Comparison of ENCODE assay signal across 9 cellular contexts in genomic region chr2:70766357-70767093, GRCh38. TPM values are rescaled to one million over a fixed set of nuclear protein-coding genes. Genes with fewer than 3 reads are reported as not detected.
DNase-seq lines count a peak whose midpoint lies in the region; ATAC-seq and TF ChIP-seq lines count a peak whose summit lies in the region.
"Had no signal": no experiment of that assay in that cellular context is flagged by ENCODE, and none has a peak within 500 bp of the region (broad histone marks: within the 10 kb centered on the region; RNA-seq: fewer than 3 reads in every experiment).

No MANE protein-coding gene starts in this region.

- DNase-seq in SK-N-SH = no peak
- no peak for DNase-seq in NT2/D1 (ENCODE audit: low read depth, low spot score)
- no peak for DNase-seq in epithelial cell of proximal tubule (ENCODE audit: low read depth)
- DNase-seq in sigmoid colon = no peak
- DNase-seq in stimulated activated CD4-positive, alpha-beta T cell treated with anti-CD3 and anti-CD28 coated beads, Interleukin-2, amount 100 ng/mL, for 24 hours = no peak
- DNase-seq in left colon = no peak
- DNase-seq in activated CD4-positive, alpha-beta T cell treated with anti-CD3 and anti-CD28 coated beads, Interleukin-2, amount 50 U/mL, for 1 hour = no peak

- no peaks in the 10 kb centered on the region for H3K79me2 ChIP-seq in SK-N-SH (ENCODE audit: insufficient read depth)

- 42% methylated on average over 7 of the region's 7 CpGs for WGBS in SK-N-SH (ENCODE audit: low lambda C conversion rate)
- whole genome bisulfite sequencing in sigmoid colon, 2 donors = 10 to 11% methylated on average over 7 of the region's 7 CpGs

- POLR2A ChIA-PET in SK-N-SH (lab: Yijun Ruan, JAX) = no interaction called here

- H3K4me3 ChIP-seq in SK-N-SH (ENCODE audit: low read depth in 2 of 2, low read length in 1 of 2) (peak overlapping the region in 1 of 2 experiments; percentile 50; a peak in 2 of 4 replicates), NT2/D1 (ENCODE audit: insufficient read length, low read depth) (peak overlapping the region; percentile 76), epithelial cell of proximal tubule (ENCODE audit: low read depth, low read length) (peak overlapping the region; percentile 44), sigmoid colon (peak overlapping the region in 3 of 4 donors; percentile 32 to 43 (median 42))

- peaks cover 25% of the 10 kb centered on the region for H3K27me3 ChIP-seq in SK-N-SH (ENCODE audit: insufficient read depth)
- H3K27me3 ChIP-seq in NT2/D1 (ENCODE audit: insufficient read depth, insufficient read length) = no peaks in the 10 kb centered on the region
- H3K27me3 ChIP-seq in sigmoid colon = peaks cover 13 to 62% (median 44%) of the 10 kb centered on the region in 3 donors

- H3K36me3 ChIP-seq in SK-N-SH (replicated peaks in 1 of 2; ENCODE audit: control insufficient read depth in 1 of 2, insufficient read depth in 2 of 2, low read length in 1 of 2) (no peaks in the 10 kb centered on the region), NT2/D1 (ENCODE audit: insufficient read depth, insufficient read length, low read length) (no peaks in the 10 kb centered on the region), sigmoid colon (no peaks in the 10 kb centered on the region)
- H3K36me3 ChIP-seq: Peyer's patch had no signal

- no peaks in the 10 kb centered on the region for H4K20me1 ChIP-seq in SK-N-SH (ENCODE audit: insufficient read depth)

- no peak for TF ChIP-seq POLR2A in sigmoid colon (IDR thresholded peaks at IDR 0.05)

- intact Hi-C loops in sigmoid colon (cut with DNase I) (no loop called here), left colon (cut with DNase I, micrococcal nuclease) (no loop called here)

- no peak for ATAC-seq in SK-N-SH treated with all-trans-retinoic acid at 6 μM for 48 hours
- ATAC-seq in left colon = no peak

- H2AFZ ChIP-seq in SK-N-SH (ENCODE audit: low read depth) = no peak overlapping the region

- no peak overlapping the region; a peak in 1 of 4 replicates for H3K27ac ChIP-seq in SK-N-SH (ENCODE audit: low read depth in 2 of 2, low read length in 1 of 2)
- H3K27ac ChIP-seq in sigmoid colon = no peak overlapping the region

- no peak for TF ChIP-seq CTCF in SK-N-SH (IDR thresholded peaks at IDR 0.05)
- no peak for TF ChIP-seq CTCF in epithelial cell of proximal tubule (conservative IDR thresholded peaks at IDR 0.05; ENCODE audit: low read depth, low read length)
- no peak for TF ChIP-seq CTCF in sigmoid colon (IDR thresholded peaks at IDR 0.05)

- TF ChIP-seq EP300 in SK-N-SH (IDR thresholded peaks at IDR 0.05; ENCODE audit: borderline replicate concordance in 1 of 2, low read depth in 1 of 2, low read length in 1 of 2) (no peak), sigmoid colon (IDR thresholded peaks at IDR 0.05) (no peak)

- CTCF ChIA-PET in SK-N-SH (lab: Yijun Ruan, JAX) = interaction anchor here (0.7 to 1.4 kb wide), 5 partner anchors 23 to 180 kb away, joined by 3 to 5 read pairs (median 3); partner anchors contain the start of gene FIGLA

- H3K9ac ChIP-seq in SK-N-SH = no peak overlapping the region
- H3K9ac ChIP-seq in NT2/D1 (ENCODE audit: insufficient read length, low read depth) = peak overlapping the region; percentile 81

- no peaks in the 10 kb centered on the region for H3K9me3 ChIP-seq in SK-N-SH
- H3K9me3 ChIP-seq in NT2/D1 (ENCODE audit: insufficient read depth, low read length) = no peaks in the 10 kb centered on the region
- no peaks in the 10 kb centered on the region for H3K9me3 ChIP-seq in sigmoid colon
- H3K9me3 ChIP-seq: Peyer's patch had no signal

- no peak for TF ChIP-seq RAD21 in SK-N-SH (IDR thresholded peaks at IDR 0.05; ENCODE audit: low read length)

- H3K9me2 ChIP-seq in SK-N-SH = no peaks in the 10 kb centered on the region

- no peaks in the 10 kb centered on the region for H3F3A ChIP-seq in SK-N-SH (replicated peaks; ENCODE audit: insufficient read depth)

- H3K4me1 ChIP-seq in SK-N-SH (ENCODE audit: control insufficient read depth in 1 of 2, insufficient read depth in 2 of 2, low read depth in 1 of 2, low read length in 1 of 2) = peaks cover 0 to 10% of the 10 kb centered on the region in 2 experiments; a peak in 2 of 4 replicates
- H3K4me1 ChIP-seq in NT2/D1 (ENCODE audit: insufficient read depth, insufficient read length) = peaks cover 4% of the 10 kb centered on the region
- H3K4me1 ChIP-seq in sigmoid colon = peaks cover 0 to 17% (median 16%) of the 10 kb centered on the region in 4 donors

- H3K4me2 ChIP-seq in SK-N-SH = 0 out of 2 replicates have a peak overlapping the region, but pooled peaks have one; percentile 76

TF ChIP-seq in SK-N-SH, 30 proteins besides CTCF, POLR2A, EP300 and RAD21:
- no peak for TF ChIP-seq YY1 (IDR thresholded peaks at IDR 0.05; ENCODE audit: low read depth)
- TF ChIP-seq EZH2phosphoT487 (IDR thresholded peaks at IDR 0.05; ENCODE audit: borderline replicate concordance, low read depth) = 0 out of 2 replicates have a peak, but pooled peaks have one; percentile 45
- no peak for TF ChIP-seq FOXJ3 (CRISPR knock-in tag; IDR thresholded peaks at IDR 0.05)
- TF ChIP-seq NRF1 (IDR thresholded peaks at IDR 0.05; ENCODE audit: low read depth, low read length) = no peak
- no peak for TF ChIP-seq GATA2 (CRISPR knock-in tag; IDR thresholded peaks at IDR 0.05)
TF ChIP-seq in SK-N-SH: peak in this region for 1.

TF ChIP-seq in SK-N-SH treated with all-trans-retinoic acid at 6 μM for 48 hours, 23 proteins besides CTCF, POLR2A, EP300 and RAD21 (continues in another document):
- TF ChIP-seq ISL1 (CRISPR knock-in tag; IDR thresholded peaks at IDR 0.05) = no peak
- no peak for TF ChIP-seq TSHZ2 (CRISPR knock-in tag; IDR thresholded peaks at IDR 0.05)
- TF ChIP-seq CREB5 (CRISPR knock-in tag; IDR thresholded peaks at IDR 0.05; ENCODE audit: low read depth) = no peak

RNA-seq across cellular contexts. Expression of gene ADD2, which starts 1.5 kb away (rescaled TPM):
- polyA plus RNA-seq in SK-N-SH (2012; rRNA removed) = 0.30 and 0.50 TPM in 2 replicates
- polyA plus RNA-seq in SK-N-SH (2012; cell fraction: cytosol; rRNA removed) = 0.31 and 0.79 TPM in 2 replicates
- polyA plus RNA-seq in SK-N-SH (2012; cell fraction: nucleus; rRNA removed) = 0.43 and 0.66 TPM in 2 replicates
- 21.3 and 23.0 TPM in 2 replicates for total RNA-seq in epithelial cell of proximal tubule
- total RNA-seq in sigmoid colon = 1 to 10 TPM; 1.3 to 5.8 (median 3.9) TPM
- 1 to 10 TPM in 1 of 3 donors, under 1 TPM in 1, not detected in 1; under 0.01 to 2.7 TPM for polyA plus RNA-seq in sigmoid colon
- under 1 TPM; 0.21 to 0.61 TPM for total RNA-seq in left colon

RNA-seq across cellular contexts. Expression of gene FIGLA, which starts 23.9 kb away (rescaled TPM):
- polyA plus RNA-seq in SK-N-SH (2012; rRNA removed) = not detected in 2 replicates
- not detected in 2 replicates for polyA plus RNA-seq in SK-N-SH (2012; cell fraction: cytosol; rRNA removed)
- polyA plus RNA-seq in SK-N-SH (2012; cell fraction: nucleus; rRNA removed) = not detected in 2 replicates
- not detected in 2 replicates for total RNA-seq in epithelial cell of proximal tubule
- total RNA-seq in sigmoid colon = not detected
- not detected for polyA plus RNA-seq in sigmoid colon
- total RNA-seq in left colon = not detected
- total RNA-seq: Peyer's patch had no signal

RNA-seq across cellular contexts. Expression of gene CLEC4F, which starts 53.9 kb away (rescaled TPM):
- polyA plus RNA-seq in SK-N-SH (2012; rRNA removed) (0.12 and 0.21 TPM in 2 replicates), sigmoid colon (under 1 TPM in 1 of 3 donors, not detected in 2; 0.15 TPM)
- polyA plus RNA-seq in SK-N-SH (2012; cell fraction: cytosol; rRNA removed) = 0.04 and 0.08 TPM in 2 replicates
- 1.4 and 1.9 TPM in 2 replicates for polyA plus RNA-seq in SK-N-SH (2012; cell fraction: nucleus; rRNA removed)
- total RNA-seq in epithelial cell of proximal tubule (not detected in 2 replicates), sigmoid colon (under 1 TPM in 1 of 4 donors, not detected in 3; 0.55 TPM), left colon (under 1 TPM in 1 of 2 donors, not detected in 1; 0.11 TPM)
